ENCODE assay signal across 8 cellular contexts in genomic region chr22:30968015-30968923, GRCh38. TPM values are rescaled to one million over a fixed set of nuclear protein-coding genes. Genes with fewer than 3 reads are reported as not detected.
DNase-seq lines count a peak whose midpoint lies in the region; ATAC-seq and TF ChIP-seq lines count a peak whose summit lies in the region.

MORC2 (minus strand) TSS chr22:30968774; CDS start chr22:30967889, 885 bp downstream.

- TF ChIP-seq EP300 in suprapubic skin (IDR thresholded peaks at IDR 0.05): no peak

- H3K4me2 ChIP-seq in PC-9: peak within 1 kb of the TSS; percentile 88

- CTCF ChIA-PET in PC-9 (lab: Charles Lee): interaction anchor here (0.5 to 1.3 kb wide), 3 partner anchors 139 to 1725 kb away, joined by 3 to 4 read pairs (median 3); partner anchors contain the start of gene SELENOM

- H3K27ac ChIP-seq in PC-9: peak within 1 kb of the TSS; percentile 78
- peak within 1 kb of the TSS; percentile 82 to 99 (median 94) for H3K27ac ChIP-seq in dorsolateral prefrontal cortex
- peak within 1 kb of the TSS; percentile 97 to 98 for H3K27ac ChIP-seq in lung (ENCODE audit: low read depth in 1 of 2, low read length in 1 of 2)
- H3K27ac ChIP-seq in suprapubic skin: peak within 1 kb of the TSS; percentile 96

- no peaks in the 10 kb centered on the region for H3K9me2 ChIP-seq in PC-9 (ENCODE audit: insufficient read depth)

- peak; percentile 0 for DNase-seq in AG09319 (ENCODE audit: extremely low read depth, low read depth)
- peak in 1 of 2 experiments; percentile 70 for DNase-seq in PC-9
- peak in 6 of 10 donors; percentile 47 to 71 (median 60) for DNase-seq in dorsolateral prefrontal cortex
- no peak for DNase-seq in lung (ENCODE audit: low spot score)
- peak; percentile 79 for DNase-seq in suprapubic skin (ENCODE audit: low spot score in 2 of 2)
- no peak for DNase-seq in NOMO-1 treated with dmso at 0.1 percent for 144 hours (lab: John Stamatoyannopoulos, UW; ENCODE audit: unreplicated experiment)

- H3K79me2 ChIP-seq in PC-9 (ENCODE audit: low read depth): peaks cover 91% of the 10 kb centered on the region

- intact Hi-C loops in PC-9 (cut with micrococcal nuclease; ENCODE audit: unreplicated experiment) (no loop called here), dorsolateral prefrontal cortex (cut with DNase I) (loop anchor here (2.0 to 10.0 kb wide), 4 partner anchors 117 to 189 kb away; partner anchors contain the start of gene SELENOM (in 1 of the 2))

- H4K20me1 ChIP-seq in PC-9 (ENCODE audit: insufficient read depth): no peaks in the 10 kb centered on the region; the same call in 1 of the 2 replicates

- H3K4me3 ChIP-seq in PC-9 (peak within 1 kb of the TSS; percentile 89), dorsolateral prefrontal cortex (peak within 1 kb of the TSS; percentile 62 to 98 (median 89)), lung (peak within 1 kb of the TSS; percentile 89), suprapubic skin (peak within 1 kb of the TSS; percentile 79)

- ATAC-seq in GM18519 (IDR thresholded peaks at IDR 0.05; ENCODE audit: low FRiP score, unreplicated experiment): peak; percentile 5
- peak; percentile 24 for ATAC-seq in HG03135 (IDR thresholded peaks at IDR 0.05; ENCODE audit: unreplicated experiment)
- ATAC-seq in lung (ENCODE audit: insufficient read depth, low FRiP score): peak; percentile 41

- no peaks in the 10 kb centered on the region for H3K27me3 ChIP-seq in PC-9 (ENCODE audit: insufficient read depth, low read depth)
- H3K27me3 ChIP-seq in dorsolateral prefrontal cortex: no peaks in the 10 kb centered on the region
- no peaks in the 10 kb centered on the region for H3K27me3 ChIP-seq in lung (ENCODE audit: control insufficient read depth, insufficient read depth)
- H3K27me3 ChIP-seq in suprapubic skin: no peaks in the 10 kb centered on the region

- POLR2A ChIA-PET in PC-9 (lab: Charles Lee; ENCODE audit: unreplicated experiment): interaction anchor here (0.6 to 1.2 kb wide), 4 partner anchors 93 to 302 kb away, joined by 7 to 25 read pairs (median 7); no protein-coding TSS in a partner anchor

- peaks cover 32% of the 10 kb centered on the region; the same call in 1 of the 2 replicates for H3K4me1 ChIP-seq in PC-9 (replicated peaks; ENCODE audit: insufficient read depth)
- H3K4me1 ChIP-seq in lung (ENCODE audit: control insufficient read depth in 2 of 2, insufficient read depth in 2 of 2, low read length in 2 of 2): peaks cover 11 to 16% of the 10 kb centered on the region in 2 donors
- peaks cover 19% of the 10 kb centered on the region for H3K4me1 ChIP-seq in suprapubic skin

- BruUV-seq in PC-9 (replicated peaks; lab: Mats Ljungman, UMichigan): TSS peak; percentile 38

- no peaks in the 10 kb centered on the region; the same call in 1 of the 2 replicates for H3F3A ChIP-seq in PC-9 (ENCODE audit: insufficient read depth, low read depth)

- 21 to 24% methylated on average over 40 to 53 of the region's 53 CpGs for WGBS in lung, 2 donors
- 50% methylated on average over 18 of the region's 53 CpGs for WGBS in suprapubic skin

- H3K9me3 ChIP-seq in PC-9 (ENCODE audit: insufficient read depth, low read depth) (peaks cover 47% of the 10 kb centered on the region), lung (ENCODE audit: control insufficient read depth in 2 of 2, insufficient read depth in 1 of 2, low read length in 1 of 2) (peaks cover 0 to 5% of the 10 kb centered on the region in 2 donors), suprapubic skin (peaks cover 21% of the 10 kb centered on the region)

- no peak for TF ChIP-seq POLR2A in suprapubic skin (IDR thresholded peaks at IDR 0.05)

- H3K36me3 ChIP-seq in PC-9 (ENCODE audit: low read depth): peaks cover 62% of the 10 kb centered on the region
- peaks cover 3 to 20% of the 10 kb centered on the region in 2 donors for H3K36me3 ChIP-seq in lung (ENCODE audit: control insufficient read depth in 2 of 2, insufficient read depth in 2 of 2, low read length in 2 of 2)
- peaks cover 23% of the 10 kb centered on the region for H3K36me3 ChIP-seq in suprapubic skin

- peak within 1 kb of the TSS; percentile 80 for H2AFZ ChIP-seq in PC-9

- no peak for TF ChIP-seq CTCF in AG09319 (IDR thresholded peaks at IDR 0.05; ENCODE audit: low read depth, low read length)
- TF ChIP-seq CTCF in PC-9 (conservative IDR thresholded peaks at IDR 0.05): no peak
- TF ChIP-seq CTCF in dorsolateral prefrontal cortex (IDR thresholded peaks at IDR 0.05 in 54 of 56, conservative IDR thresholded peaks at IDR 0.05 in 2 of 56; ENCODE audit: low read depth in 1 of 56, partially characterized antibody in 56 of 56): no peak
- TF ChIP-seq CTCF in lung (IDR thresholded peaks at IDR 0.05; ENCODE audit: control extremely low read depth, extremely low read depth): no peak
- TF ChIP-seq CTCF in suprapubic skin (IDR thresholded peaks at IDR 0.05): no peak

RNA-seq across cellular contexts. Expression of gene MORC2, which starts in this region (rescaled TPM):
- total RNA-seq in PC-9 (2021) (39.8 and 52.9 TPM in 2 replicates), dorsolateral prefrontal cortex (10 to 100 TPM; 16.1 to 38.0 (median 24.2) TPM), lung (10 to 100 TPM; 20.7 to 24.7 TPM), suprapubic skin (10 to 100 TPM; 12.9 to 38.7 (median 21.3) TPM)
- 10 to 100 TPM; 11.9 to 20.8 TPM for polyA plus RNA-seq in lung

Comparison
In these comparisons a context has a peak if more than half of its experiments do, and no peak if none do; other contexts are left out.
1. DNase-seq: peak in AG09319 (single experiment), dorsolateral prefrontal cortex (6 of 10) and suprapubic skin (2 of 2); none in lung (single experiment) and NOMO-1 treated with dmso at 0.1 percent for 144 hours (single experiment).
2. Peak in every context shown above with its lines, with median percentiles within 50 percentile points of each other: ATAC-seq, H3K27ac ChIP-seq and H3K4me3 ChIP-seq.